27 cellular contexts compared by ENCODE assay signal in genomic region chr15:56077071-56077470, GRCh38.
"Had no signal": no experiment of that assay in that cellular context is flagged by ENCODE, and none has a peak within 500 bp of the region (broad histone marks: within the 10 kb centered on the region; RNA-seq: fewer than 3 reads in every experiment).

No MANE protein-coding gene starts in this region.

- H3K4me3 ChIP-seq: adrenal gland, Peyer's patch, SJSA1 had no signal

- H3K4me1 Mint-ChIP-seq: activated CD4-positive, alpha-beta T cell treated with anti-CD3 and anti-CD28 coated beads, Interleukin-2, amount 10 ng/mL, durations not matched to agents 24 days and 14 days had no signal

- DNase-seq: activated CD4-positive, alpha-beta T cell treated with anti-CD3 and anti-CD28 coated beads, Interleukin-2, amount 10 ng/mL, durations not matched to agents 24 days and 14 days; activated CD4-positive, alpha-beta T cell treated with anti-CD3 and anti-CD28 coated beads, Interleukin-2, amount 50 U/mL, for 4 hours; activated CD8-positive, alpha-beta T cell treated with anti-CD3 and anti-CD28 coated beads, Interleukin-2, amount 10 ng/mL, durations not matched to agents 7 days and 5 days; activated gamma-delta T cell; activated naive CD4-positive, alpha-beta T cell treated with anti-CD3 and anti-CD28 coated beads for 36 hours; activated T-cell treated with anti-CD3 and anti-CD28 coated beads, Interleukin-2, amount 50 U/mL, for 24 hours; adrenal gland; brain microvascular endothelial cell; central memory CD4-positive, alpha-beta T cell; NCI-H1105; NCI-H1417 treated with DMSO at 0.1 percent for 48 hours; NCI-H187 treated with DMSO at 0.1 percent for 48 hours; NCI-H2081 treated with DMSO at 0.1 percent for 48 hours; NCI-H226; NCI-H748 treated with DMSO at 0.1 percent for 48 hours; PC-3; Peyer's patch; RPMI8226; SHP77 treated with DMSO at 0.1 percent for 48 hours; SK-N-SH had no signal

- H3K36me3 ChIP-seq: adrenal gland, brain microvascular endothelial cell, Peyer's patch, SJSA1 had no signal

- H3K4me1 ChIP-seq: adrenal gland, Peyer's patch had no signal

- H3K4me3 Mint-ChIP-seq: activated CD4-positive, alpha-beta T cell treated with anti-CD3 and anti-CD28 coated beads, Interleukin-2, amount 10 ng/mL, durations not matched to agents 24 days and 14 days; activated CD8-positive, alpha-beta T cell treated with anti-CD3 and anti-CD28 coated beads, Interleukin-2, amount 10 ng/mL, durations not matched to agents 7 days and 5 days; activated naive CD4-positive, alpha-beta T cell treated with anti-CD3 and anti-CD28 coated beads for 36 hours; activated T-cell treated with anti-CD3 and anti-CD28 coated beads, Interleukin-2, amount 50 U/mL, for 24 hours; T-helper 1 cell treated with Interleukin-12 subunit alpha and Interleukin-12 subunit beta and Interleukin-4 antibody, amounts not matched to agents 30 μg/mL and 1 μg/mL, for 36 hours; T-helper 2 cell treated with Interferon-gamma antibody and Interleukin-4, amounts not matched to agents 5 μg/mL and 100 μg/mL, for 36 hours had no signal

- H3K9me3 Mint-ChIP-seq: activated T-cell treated with anti-CD3 and anti-CD28 coated beads, Interleukin-2, amount 50 U/mL, for 24 hours; activated T-helper 2 cell treated with anti-CD3 and anti-CD28 coated beads, Interferon-gamma antibody, Interleukin-2, Interleukin-4, amounts not matched to agents 10 μg/mL and 5 μg/mL and 100 μg/mL, durations not matched to agents 14 hours and 24 hours and 36 hours; T-helper 1 cell treated with Interleukin-12 subunit alpha and Interleukin-12 subunit beta and Interleukin-4 antibody, amounts not matched to agents 30 μg/mL and 1 μg/mL, for 36 hours had no signal

- H3K9me3 ChIP-seq: adrenal gland, Peyer's patch, SJSA1, SK-N-SH had no signal

- H3K36me3 Mint-ChIP-seq: activated naive CD4-positive, alpha-beta T cell treated with anti-CD3 and anti-CD28 coated beads, Interleukin-2, amount 50 U/mL, for 72 hours had no signal

- H3K9ac ChIP-seq: KMS-11, SK-N-SH had no signal

- H3K27ac ChIP-seq: adrenal gland, brain microvascular endothelial cell, KMS-11, Peyer's patch, SJSA1 had no signal

- H3K27ac Mint-ChIP-seq: activated CD4-positive, alpha-beta T cell treated with anti-CD3 and anti-CD28 coated beads, Interleukin-2, amount 10 ng/mL, durations not matched to agents 24 days and 14 days; activated CD8-positive, alpha-beta T cell treated with anti-CD3 and anti-CD28 coated beads, Interleukin-2, amount 10 ng/mL, durations not matched to agents 7 days and 5 days; activated naive CD4-positive, alpha-beta T cell treated with anti-CD3 and anti-CD28 coated beads for 36 hours; activated naive CD4-positive, alpha-beta T cell treated with anti-CD3 and anti-CD28 coated beads, Interleukin-2, amount 50 U/mL, for 72 hours; activated T-cell treated with anti-CD3 and anti-CD28 coated beads, Interleukin-2, amount 50 U/mL, for 24 hours; activated T-helper 2 cell treated with anti-CD3 and anti-CD28 coated beads, Interferon-gamma antibody, Interleukin-2, Interleukin-4, amounts not matched to agents 10 μg/mL and 5 μg/mL and 100 μg/mL, durations not matched to agents 14 hours and 24 hours and 36 hours; T-helper 1 cell treated with Interleukin-12 subunit alpha and Interleukin-12 subunit beta and Interleukin-4 antibody, amounts not matched to agents 30 μg/mL and 1 μg/mL, for 36 hours; T-helper 2 cell treated with Interferon-gamma antibody and Interleukin-4, amounts not matched to agents 5 μg/mL and 100 μg/mL, for 36 hours had no signal

- H3K4me2 ChIP-seq: KMS-11, SK-N-SH had no signal

- ATAC-seq: activated CD8-positive, alpha-beta T cell treated with anti-CD3 and anti-CD28 coated beads, Interleukin-2, amount 10 ng/mL, durations not matched to agents 7 days and 5 days; activated naive CD4-positive, alpha-beta T cell treated with anti-CD3 and anti-CD28 coated beads, Interleukin-2, amount 50 U/mL, for 72 hours; PC-3 had no signal

- H3K27me3 ChIP-seq: adrenal gland, brain microvascular endothelial cell, Peyer's patch, SJSA1 had no signal

- FAIRE-seq: TTC549 had no signal
